ENCODE assay signal across 1 cellular context in the genomic region with DNA sequence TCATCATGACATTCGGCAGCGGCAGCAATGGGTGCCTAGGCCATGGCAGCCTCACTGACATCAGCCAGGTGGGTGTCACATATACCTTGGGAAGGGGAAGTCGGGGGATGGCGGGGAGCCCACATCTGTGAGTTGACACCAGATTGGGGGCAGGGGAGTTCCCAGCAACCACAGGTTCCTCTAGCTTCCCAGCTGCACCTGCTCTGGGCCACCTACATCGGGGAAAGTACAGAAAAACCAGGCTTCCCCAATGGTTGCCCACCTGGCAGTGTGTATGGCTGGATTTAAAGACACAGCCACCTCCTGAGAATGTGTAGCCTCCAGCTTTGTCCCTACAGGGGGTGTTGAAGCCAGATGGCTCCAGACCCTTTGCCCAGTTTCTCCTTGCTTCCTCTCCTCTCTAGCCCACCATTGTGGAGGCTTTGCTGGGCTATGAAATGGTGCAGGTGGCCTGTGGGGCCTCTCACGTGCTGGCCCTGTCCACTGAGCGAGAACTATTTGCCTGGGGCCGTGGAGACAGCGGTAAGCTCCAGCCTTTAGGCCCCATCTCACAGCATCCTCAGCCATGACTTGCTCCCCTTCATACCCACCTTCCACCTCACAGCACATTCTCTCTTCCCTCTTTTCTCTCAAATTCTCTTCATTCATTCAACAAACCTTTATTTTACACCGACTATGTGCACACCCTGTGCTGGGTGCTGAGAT.
TF ChIP-seq lines count a peak whose summit lies in the region.

No MANE protein-coding gene starts in this region.

TF ChIP-seq in WTC11, 78 proteins besides CTCF, POLR2A, EP300 and RAD21 (continued from another document):
- TF ChIP-seq, protein P1, sequence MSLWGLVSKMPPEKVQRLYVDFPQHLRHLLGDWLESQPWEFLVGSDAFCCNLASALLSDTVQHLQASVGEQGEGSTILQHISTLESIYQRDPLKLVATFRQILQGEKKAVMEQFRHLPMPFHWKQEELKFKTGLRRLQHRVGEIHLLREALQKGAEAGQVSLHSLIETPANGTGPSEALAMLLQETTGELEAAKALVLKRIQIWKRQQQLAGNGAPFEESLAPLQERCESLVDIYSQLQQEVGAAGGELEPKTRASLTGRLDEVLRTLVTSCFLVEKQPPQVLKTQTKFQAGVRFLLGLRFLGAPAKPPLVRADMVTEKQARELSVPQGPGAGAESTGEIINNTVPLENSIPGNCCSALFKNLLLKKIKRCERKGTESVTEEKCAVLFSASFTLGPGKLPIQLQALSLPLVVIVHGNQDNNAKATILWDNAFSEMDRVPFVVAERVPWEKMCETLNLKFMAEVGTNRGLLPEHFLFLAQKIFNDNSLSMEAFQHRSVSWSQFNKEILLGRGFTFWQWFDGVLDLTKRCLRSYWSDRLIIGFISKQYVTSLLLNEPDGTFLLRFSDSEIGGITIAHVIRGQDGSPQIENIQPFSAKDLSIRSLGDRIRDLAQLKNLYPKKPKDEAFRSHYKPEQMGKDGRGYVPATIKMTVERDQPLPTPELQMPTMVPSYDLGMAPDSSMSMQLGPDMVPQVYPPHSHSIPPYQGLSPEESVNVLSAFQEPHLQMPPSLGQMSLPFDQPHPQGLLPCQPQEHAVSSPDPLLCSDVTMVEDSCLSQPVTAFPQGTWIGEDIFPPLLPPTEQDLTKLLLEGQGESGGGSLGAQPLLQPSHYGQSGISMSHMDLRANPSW (CRISPR knock-in tag; conservative IDR thresholded peaks at IDR 0.05; ENCODE audit: low read depth) = no peak
- TF ChIP-seq ZNF416 (CRISPR knock-in tag; IDR thresholded peaks at IDR 0.05) (no peak), GTF2I (CRISPR knock-in tag; conservative IDR thresholded peaks at IDR 0.05) (no peak), TP53 (CRISPR knock-in tag; IDR thresholded peaks at IDR 0.05) (no peak), ELF4 (CRISPR knock-in tag; IDR thresholded peaks at IDR 0.05; ENCODE audit: low read depth) (no peak), NFATC4 (CRISPR knock-in tag; IDR thresholded peaks at IDR 0.05) (no peak), ZNF396 (CRISPR knock-in tag; IDR thresholded peaks at IDR 0.05; ENCODE audit: borderline replicate concordance) (no peak), ATF1 (CRISPR knock-in tag; IDR thresholded peaks at IDR 0.05) (no peak), SP1 (CRISPR knock-in tag; conservative IDR thresholded peaks at IDR 0.05) (no peak)
- TF ChIP-seq, protein P2, sequence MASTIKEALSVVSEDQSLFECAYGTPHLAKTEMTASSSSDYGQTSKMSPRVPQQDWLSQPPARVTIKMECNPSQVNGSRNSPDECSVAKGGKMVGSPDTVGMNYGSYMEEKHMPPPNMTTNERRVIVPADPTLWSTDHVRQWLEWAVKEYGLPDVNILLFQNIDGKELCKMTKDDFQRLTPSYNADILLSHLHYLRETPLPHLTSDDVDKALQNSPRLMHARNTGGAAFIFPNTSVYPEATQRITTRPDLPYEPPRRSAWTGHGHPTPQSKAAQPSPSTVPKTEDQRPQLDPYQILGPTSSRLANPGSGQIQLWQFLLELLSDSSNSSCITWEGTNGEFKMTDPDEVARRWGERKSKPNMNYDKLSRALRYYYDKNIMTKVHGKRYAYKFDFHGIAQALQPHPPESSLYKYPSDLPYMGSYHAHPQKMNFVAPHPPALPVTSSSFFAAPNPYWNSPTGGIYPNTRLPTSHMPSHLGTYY (CRISPR knock-in tag; IDR thresholded peaks at IDR 0.05) = no peak
TF ChIP-seq in WTC11: peak in this region for 0.
